8 cellular contexts compared by ENCODE assay signal in the genomic region with DNA sequence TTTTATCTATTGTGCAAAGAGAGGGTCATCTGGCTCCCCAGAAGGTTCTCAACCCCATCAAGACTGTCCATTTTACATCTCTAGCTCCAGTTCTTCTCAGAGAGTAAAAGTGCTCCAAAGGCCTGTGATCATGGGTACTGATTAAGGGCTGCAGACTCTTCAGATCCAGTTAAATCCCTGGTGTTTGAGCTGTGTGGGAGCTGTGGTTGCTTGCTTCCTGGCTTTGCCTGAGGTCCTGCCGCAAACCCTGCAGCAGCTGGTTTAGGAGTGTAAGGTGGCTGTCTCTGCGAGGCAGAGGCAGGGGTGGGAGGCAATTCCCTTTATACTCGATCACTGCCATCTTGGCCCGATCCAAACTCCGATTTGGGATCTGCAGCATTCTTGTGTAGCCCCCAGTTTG. TPM values are rescaled to one million over a fixed set of nuclear protein-coding genes. Genes with fewer than 3 reads are reported as not detected.
DNase-seq lines count a peak whose midpoint lies in the region; ATAC-seq, FAIRE-seq and TF ChIP-seq lines count a peak whose summit lies in the region.

No MANE protein-coding gene starts in this region.

- H3K27ac ChIP-seq in SJSA1 (no peak overlapping the region), skin epidermis (peak overlapping the region in 13 of 21 experiments; percentile 78 to 95 (median 89))

- H3K36me3 ChIP-seq in SJSA1: peaks cover 20% of the 10 kb centered on the region

- peak; percentile 48 for FAIRE-seq in GM19239 (lab: Jason Lieb, UNC)

- no peaks in the 10 kb centered on the region for H3K27me3 ChIP-seq in SJSA1 (replicated peaks)

- DNase-seq in GM19239 (ENCODE audit: insufficient read length, low spot score) (no peak), SJSA1 (ENCODE audit: low read depth in 1 of 2, low spot score in 2 of 2) (no peak), fibroblast of villous mesenchyme (ENCODE audit: low read depth) (peak; percentile 43), NCI-H2107 (lab: John Stamatoyannopoulos, UW) (no peak), ecto neural progenitor cell (ENCODE audit: low spot score) (no peak), NCI-H1436 (lab: John Stamatoyannopoulos, UW) (no peak)

- H3K4me3 ChIP-seq in SJSA1 (peak overlapping the region; percentile 69), fibroblast of villous mesenchyme (ENCODE audit: low read depth, low read length) (peak overlapping the region; percentile 99), skin epidermis (peak overlapping the region; percentile 59 to 77 (median 69))

- H3K9me3 ChIP-seq in SJSA1 (replicated peaks): no peaks in the 10 kb centered on the region

- TF ChIP-seq CTCF in fibroblast of villous mesenchyme (IDR thresholded peaks at IDR 0.05; ENCODE audit: insufficient read depth, low read depth, low read length): no peak

- ATAC-seq in HG03565 (IDR thresholded peaks at IDR 0.05; ENCODE audit: unreplicated experiment): no peak

- H3K4me1 ChIP-seq in SJSA1 (replicated peaks): no peaks in the 10 kb centered on the region

RNA-seq across cellular contexts. Expression of a gene that starts 1.2 kb away (rescaled TPM):
- 38.7 and 79.8 TPM in 2 replicates for total RNA-seq in SJSA1 (2014; rRNA removed; shearing (Covaris generic))
- 58.6 and 70.0 TPM in 2 replicates for total RNA-seq in fibroblast of villous mesenchyme

RNA-seq across cellular contexts. Expression of a gene that starts 26.3 kb away (rescaled TPM):
- 7.8 and 12.0 TPM in 2 replicates for total RNA-seq in SJSA1 (2014; rRNA removed; shearing (Covaris generic))
- total RNA-seq in fibroblast of villous mesenchyme: 33.7 and 63.8 TPM in 2 replicates
